In the genomic region with DNA sequence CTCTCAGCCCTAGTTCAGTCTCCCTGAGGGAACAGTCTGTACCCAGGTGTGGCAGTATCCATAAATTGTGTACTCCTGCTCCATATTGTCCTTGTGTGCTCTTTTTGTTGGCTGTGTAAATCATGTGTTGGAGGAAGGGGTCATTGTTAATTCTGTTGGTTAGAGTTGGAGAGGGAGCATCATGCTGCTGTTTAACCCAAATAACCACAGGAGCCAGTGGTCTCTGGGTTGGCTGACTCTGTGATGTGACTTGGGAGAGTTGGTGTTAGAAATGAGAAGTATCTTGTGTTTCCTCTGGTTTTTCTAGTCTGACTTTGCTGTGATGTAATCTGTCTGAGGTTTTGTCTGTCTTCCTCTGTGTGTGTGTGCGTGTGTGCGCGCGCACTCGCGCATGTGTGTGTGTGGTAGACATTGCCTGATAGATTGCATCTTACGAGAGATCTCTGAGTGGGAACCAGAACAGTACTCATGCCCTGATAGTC, we compare ENCODE assay signal across 9 cellular contexts. TPM values are rescaled to one million over a fixed set of nuclear protein-coding genes. Genes with fewer than 3 reads are reported as not detected.
DNase-seq lines count a peak whose midpoint lies in the region; ATAC-seq and TF ChIP-seq lines count a peak whose summit lies in the region.
"Had no signal": no experiment of that assay in that cellular context is flagged by ENCODE, and none has a peak within 500 bp of the region (broad histone marks: within the 10 kb centered on the region; RNA-seq: fewer than 3 reads in every experiment).

No MANE protein-coding gene starts in this region.

- intact Hi-C loops in thyroid gland (cut with DNase I) = no loop called here

- H3K27ac Mint-ChIP-seq in osteocyte (ENCODE audit: unreplicated experiment) = peak overlapping the region; percentile 29

- H3K4me1 ChIP-seq in effector memory CD4-positive, alpha-beta T cell (ENCODE audit: control insufficient read depth, insufficient read depth, low read length, poor library complexity, severe bottlenecking) = peaks cover 29% of the 10 kb centered on the region
- H3K4me1 ChIP-seq in thyroid gland = peaks cover 30 to 41% of the 10 kb centered on the region in 2 donors

- DNase-seq in activated CD4-positive, alpha-beta T cell treated with anti-CD3 and anti-CD28 coated beads, Interleukin-2, amount 50 U/mL, for 4 hours = peak; percentile 82 to 83
- DNase-seq in effector memory CD4-positive, alpha-beta T cell = peak; percentile 80 to 83 (median 81)
- no peak for DNase-seq in osteocyte (ENCODE audit: extremely low spot score, unreplicated experiment)
- DNase-seq in thyroid gland = peak; percentile 36 to 37
- DNase-seq in NCI-H2196 (lab: John Stamatoyannopoulos, UW; ENCODE audit: unreplicated experiment) = no peak

- no peaks in the 10 kb centered on the region for H3K27me3 ChIP-seq in effector memory CD4-positive, alpha-beta T cell (replicated peaks; ENCODE audit: control insufficient read depth, insufficient read depth, low read length, poor library complexity, severe bottlenecking)
- H3K27me3 ChIP-seq in thyroid gland = no peaks in the 10 kb centered on the region

- H3K27me3 Mint-ChIP-seq in osteocyte (ENCODE audit: unreplicated experiment) = no peaks in the 10 kb centered on the region

- peaks cover 31% of the 10 kb centered on the region for H3K36me3 Mint-ChIP-seq in osteocyte (ENCODE audit: unreplicated experiment)

- H3K4me1 Mint-ChIP-seq in osteocyte (ENCODE audit: unreplicated experiment) = peaks cover 55% of the 10 kb centered on the region

- H3K27ac ChIP-seq in 22Rv1 (peak overlapping the region; percentile 73), thyroid gland (peak overlapping the region in 2 of 3 donors; percentile 47 to 58)
- peak overlapping the region; percentile 71 for H3K27ac ChIP-seq in effector memory CD4-positive, alpha-beta T cell (ENCODE audit: insufficient read depth, low read length, poor library complexity, severe bottlenecking)

- no peaks in the 10 kb centered on the region for H3K9me3 ChIP-seq in effector memory CD4-positive, alpha-beta T cell (ENCODE audit: control insufficient read depth, low read length)
- H3K9me3 ChIP-seq in thyroid gland = no peaks in the 10 kb centered on the region

- H3K4me3 ChIP-seq in effector memory CD4-positive, alpha-beta T cell (ENCODE audit: insufficient read depth, low read depth, low read length, poor library complexity, severe bottlenecking) = no peak overlapping the region
- no peak overlapping the region for H3K4me3 ChIP-seq in thyroid gland (replicated peaks in 1 of 3)

- peaks cover 5% of the 10 kb centered on the region for H3K36me3 ChIP-seq in effector memory CD4-positive, alpha-beta T cell (ENCODE audit: control insufficient read depth, insufficient read depth, low read length)
- peaks cover 17 to 23% of the 10 kb centered on the region in 2 donors for H3K36me3 ChIP-seq in thyroid gland

- no peak for TF ChIP-seq POLR2A in thyroid gland (IDR thresholded peaks at IDR 0.05)

- H3K9me3 Mint-ChIP-seq in osteocyte (ENCODE audit: unreplicated experiment) = no peaks in the 10 kb centered on the region

- 93 to 94% methylated on average over 7 of the region's 7 CpGs for WGBS in thyroid gland, 2 donors

- ATAC-seq in GM19463 (IDR thresholded peaks at IDR 0.05; ENCODE audit: unreplicated experiment) = peak; percentile 65
- peak; percentile 87 for ATAC-seq in HG03571 (IDR thresholded peaks at IDR 0.05; ENCODE audit: unreplicated experiment)

- no peak overlapping the region for H3K4me3 Mint-ChIP-seq in osteocyte (ENCODE audit: unreplicated experiment)

- TF ChIP-seq CTCF in 22Rv1 (IDR thresholded peaks at IDR 0.05) (no peak), osteocyte (IDR thresholded peaks at IDR 0.05) (no peak), thyroid gland (IDR thresholded peaks at IDR 0.05) (no peak)

RNA-seq across cellular contexts. Expression of a gene that starts 30.5 kb away (rescaled TPM):
- total RNA-seq in osteocyte = 181 and 183 TPM in 2 replicates
- total RNA-seq in thyroid gland = 100 to 1,000 TPM; 178 to 238 (median 202) TPM

RNA-seq across cellular contexts. Expression of a gene that starts 40.5 kb away (rescaled TPM):
- total RNA-seq in osteocyte (not detected in 2 replicates), thyroid gland (not detected)
- total RNA-seq: glomerular endothelial cell had no signal

RNA-seq across cellular contexts. Expression of a gene that starts 50.8 kb away (rescaled TPM):
- total RNA-seq in osteocyte (103 and 122 TPM in 2 replicates), thyroid gland (100 to 1,000 TPM; 130 to 271 (median 169) TPM)

Comparison
In these comparisons a context has a peak if more than half of its experiments do, and no peak if none do; other contexts are left out.
1. DNase-seq: peak in activated CD4-positive, alpha-beta T cell treated with anti-CD3 and anti-CD28 coated beads, Interleukin-2, amount 50 U/mL, for 4 hours (2 of 2), effector memory CD4-positive, alpha-beta T cell (3 of 3) and thyroid gland (2 of 2); none in osteocyte (single experiment) and NCI-H2196 (single experiment).
2. Peak in every context shown above with its lines, with median percentiles within 50 percentile points of each other: H3K27ac ChIP-seq.